ENCODE assay signal across 24 cellular contexts in genomic region chr5:19018822-19019221, GRCh38.
DNase-seq lines count a peak whose midpoint lies in the region; ATAC-seq and TF ChIP-seq lines count a peak whose summit lies in the region.
"Had no signal": no experiment of that assay in that cellular context is flagged by ENCODE, and none has a peak within 500 bp of the region (broad histone marks: within the 10 kb centered on the region; RNA-seq: fewer than 3 reads in every experiment).

No MANE protein-coding gene starts in this region.

- H2BK5ac ChIP-seq in mesendoderm (ENCODE audit: low read length): no peak overlapping the region

- peak overlapping the region; percentile 45 for H2AFZ ChIP-seq in GM23338

- H3K9ac ChIP-seq in mesendoderm (ENCODE audit: low read length): no peak overlapping the region

- no peak overlapping the region for H3K4me3 Mint-ChIP-seq in GM23338
- no peak overlapping the region for H3K4me3 Mint-ChIP-seq in WTC11
- H3K4me3 Mint-ChIP-seq: activated CD8-positive, alpha-beta memory T cell treated with anti-CD3 and anti-CD28 coated beads, Interleukin-2, amount 10 ng/mL, durations not matched to agents 7 days and 5 days; CD4-positive, CD25-positive, alpha-beta regulatory T cell; memory B cell; naive thymus-derived CD8-positive, alpha-beta T cell had no signal

- POLR2A ChIA-PET in WTC11 (lab: Charles Lee): no interaction called here

- WGBS in mesendoderm (ENCODE audit: extremely low coverage, insufficient coverage, low lambda C conversion rate): no CpG with 5 or more reads among the region's 5 CpGs

- H4K8ac ChIP-seq in mesendoderm (ENCODE audit: low read depth, low read length): no peak overlapping the region

- CTCF ChIA-PET in WTC11 (lab: Charles Lee): no interaction called here

- no peak overlapping the region for H3K4me2 ChIP-seq in GM23338
- H3K4me2 ChIP-seq in mesendoderm (ENCODE audit: low read length): no peak overlapping the region

- DNase-seq in GM23338 (ENCODE audit: low spot score): peak; percentile 7
- DNase-seq in NCI-H460 (ENCODE audit: extremely low read depth, low read depth): peak; percentile 90
- DNase-seq in WTC11 (ENCODE audit: low spot score): no peak
- DNase-seq in mesendoderm: peak; percentile 14
- no peak for DNase-seq in NCI-H524 (lab: John Stamatoyannopoulos, UW)
- DNase-seq in amniotic stem cell (lab: John Stamatoyannopoulos, UW): no peak
- DNase-seq: activated CD8-positive, alpha-beta memory T cell treated with anti-CD3 and anti-CD28 coated beads, Interleukin-2, amount 10 ng/mL, durations not matched to agents 7 days and 5 days; CD4-positive, CD25-positive, alpha-beta regulatory T cell; cortex of kidney; DND-41; foreskin keratinocyte; hippocampal formation; naive thymus-derived CD8-positive, alpha-beta T cell; NCI-H1694; stimulated activated CD4-positive, alpha-beta T cell treated with anti-CD3 and anti-CD28 coated beads, Interleukin-2, amount 100 ng/mL, for 24 hours; stimulated activated naive CD4-positive, alpha-beta T cell treated with Interleukin-2 at 50 U/mL for 16 hours; tibial artery had no signal

- H3K9me3 Mint-ChIP-seq in GM23338: no peaks in the 10 kb centered on the region
- H3K9me3 Mint-ChIP-seq in WTC11: no peaks in the 10 kb centered on the region
- H3K9me3 Mint-ChIP-seq: memory B cell had no signal

- H4K20me1 ChIP-seq in GM23338 (replicated peaks; ENCODE audit: insufficient read depth): no peaks in the 10 kb centered on the region

- H3K27ac Mint-ChIP-seq in GM23338: no peak overlapping the region
- H3K27ac Mint-ChIP-seq in WTC11: no peak overlapping the region
- H3K27ac Mint-ChIP-seq: activated CD8-positive, alpha-beta memory T cell treated with anti-CD3 and anti-CD28 coated beads, Interleukin-2, amount 10 ng/mL, durations not matched to agents 7 days and 5 days; activated T-helper 2 cell treated with anti-CD3 and anti-CD28 coated beads, Interferon-gamma antibody, Interleukin-2, Interleukin-4, amounts not matched to agents 10 μg/mL and 5 μg/mL and 100 μg/mL, durations not matched to agents 14 hours and 24 hours and 36 hours; CD4-positive, CD25-positive, alpha-beta regulatory T cell; memory B cell; naive thymus-derived CD8-positive, alpha-beta T cell had no signal

- no peak overlapping the region for H3K23ac ChIP-seq in mesendoderm (ENCODE audit: low read length)

- H3K4me1 Mint-ChIP-seq in GM23338 (peaks cover 6% of the 10 kb centered on the region), WTC11 (peaks cover 10% of the 10 kb centered on the region)
- H3K4me1 Mint-ChIP-seq: activated CD8-positive, alpha-beta memory T cell treated with anti-CD3 and anti-CD28 coated beads, Interleukin-2, amount 10 ng/mL, durations not matched to agents 7 days and 5 days; CD4-positive, CD25-positive, alpha-beta regulatory T cell; memory B cell; naive thymus-derived CD8-positive, alpha-beta T cell had no signal

- H3K79me1 ChIP-seq in mesendoderm (ENCODE audit: low read length): no peaks in the 10 kb centered on the region

- H2BK120ac ChIP-seq in mesendoderm (ENCODE audit: low read depth, low read length): no peak overlapping the region

- TF ChIP-seq CTCF in GM23338 (conservative IDR thresholded peaks at IDR 0.05; ENCODE audit: low read depth in 2 of 2) (no peak), WTC11 (IDR thresholded peaks at IDR 0.05) (no peak)

- H3F3A ChIP-seq in GM23338 (replicated peaks; ENCODE audit: low read depth): no peaks in the 10 kb centered on the region

- H3K36me3 ChIP-seq in GM23338 (ENCODE audit: insufficient read depth) (no peaks in the 10 kb centered on the region), mesendoderm (ENCODE audit: control insufficient read depth, insufficient read depth, low read length) (no peaks in the 10 kb centered on the region)
- H3K36me3 ChIP-seq: SJCRH30, tibial artery had no signal

- no peak overlapping the region for H4K5ac ChIP-seq in mesendoderm (ENCODE audit: low read length)

- H3K36me3 Mint-ChIP-seq in GM23338 (ENCODE audit: low read depth): no peaks in the 10 kb centered on the region
- H3K36me3 Mint-ChIP-seq in WTC11: no peaks in the 10 kb centered on the region
- H3K36me3 Mint-ChIP-seq: activated CD8-positive, alpha-beta memory T cell treated with anti-CD3 and anti-CD28 coated beads, Interleukin-2, amount 10 ng/mL, durations not matched to agents 7 days and 5 days; CD4-positive, CD25-positive, alpha-beta regulatory T cell; memory B cell had no signal

- H3K18ac ChIP-seq in mesendoderm (ENCODE audit: low read length): no peak overlapping the region

- H2AK5ac ChIP-seq in mesendoderm (ENCODE audit: low read length): no peak overlapping the region

- H3K4me3 ChIP-seq in GM23338: no peak overlapping the region
- no peak overlapping the region for H3K4me3 ChIP-seq in mesendoderm (ENCODE audit: low read length)
- H3K4me3 ChIP-seq: SJCRH30, tibial artery had no signal

- ATAC-seq in GM23338 (peak; percentile 41; the same call in 2 of the 3 replicates), WTC11 (peak; percentile 60), GM18517 (IDR thresholded peaks at IDR 0.05; ENCODE audit: unreplicated experiment) (no peak), GM21423 (IDR thresholded peaks at IDR 0.05; ENCODE audit: unreplicated experiment) (no peak)
- ATAC-seq: activated CD4-positive, CD25-positive, alpha-beta regulatory T cell treated with anti-CD3 and anti-CD28 coated beads, Interleukin-2, amount 50 U/mL, for 24 hours; activated CD8-positive, alpha-beta memory T cell treated with anti-CD3 and anti-CD28 coated beads, Interleukin-2, amount 10 ng/mL, durations not matched to agents 7 days and 5 days; foreskin keratinocyte; HepG2; naive thymus-derived CD8-positive, alpha-beta T cell had no signal

- H3K56ac ChIP-seq in mesendoderm (ENCODE audit: low read length): no peak overlapping the region

- H3K4ac ChIP-seq in mesendoderm (ENCODE audit: low read depth, low read length): no peak overlapping the region

- H2BK15ac ChIP-seq in mesendoderm (replicated peaks; ENCODE audit: low read depth): no peak overlapping the region

- no peaks in the 10 kb centered on the region for H3K4me1 ChIP-seq in GM23338 (ENCODE audit: insufficient read depth)
- H3K4me1 ChIP-seq in mesendoderm (ENCODE audit: control insufficient read depth, low read depth, low read length): no peaks in the 10 kb centered on the region
- H3K4me1 ChIP-seq: foreskin keratinocyte, SJCRH30, tibial artery had no signal

- peak overlapping the region; percentile 63; the same call in 1 of the 2 replicates for H3K27ac ChIP-seq in GM23338 (ENCODE audit: low read depth)
- H3K27ac ChIP-seq in mesendoderm (ENCODE audit: low read depth, low read length): no peak overlapping the region
- H3K27ac ChIP-seq: foreskin keratinocyte, SJCRH30, tibial artery had no signal

- H3K27me3 ChIP-seq in GM23338 (ENCODE audit: insufficient read depth) (no peaks in the 10 kb centered on the region), mesendoderm (ENCODE audit: insufficient read depth, low read length, poor library complexity) (no peaks in the 10 kb centered on the region)
- H3K27me3 ChIP-seq: foreskin keratinocyte, SJCRH30, tibial artery had no signal

- no peaks in the 10 kb centered on the region for H3K79me2 ChIP-seq in GM23338 (replicated peaks; ENCODE audit: insufficient read depth)
- no peaks in the 10 kb centered on the region for H3K79me2 ChIP-seq in mesendoderm (ENCODE audit: control insufficient read depth, insufficient read depth, low read length)

- no peaks in the 10 kb centered on the region for H3K27me3 Mint-ChIP-seq in GM23338 (ENCODE audit: insufficient read depth, low read depth, poor library complexity)
- H3K27me3 Mint-ChIP-seq in WTC11 (ENCODE audit: low read depth): no peaks in the 10 kb centered on the region
- H3K27me3 Mint-ChIP-seq: activated CD8-positive, alpha-beta memory T cell treated with anti-CD3 and anti-CD28 coated beads, Interleukin-2, amount 10 ng/mL, durations not matched to agents 7 days and 5 days; CD4-positive, CD25-positive, alpha-beta regulatory T cell; memory B cell; naive thymus-derived CD8-positive, alpha-beta T cell had no signal

- no peaks in the 10 kb centered on the region for H3K9me2 ChIP-seq in GM23338 (ENCODE audit: insufficient read depth)

TF ChIP-seq in GM23338, 12 proteins besides CTCF, POLR2A, EP300 and RAD21 (continues in another document):
- TF ChIP-seq POLR2AphosphoS5 (IDR thresholded peaks at IDR 0.05; ENCODE audit: low read depth): no peak
- no peak for TF ChIP-seq JUNB (IDR thresholded peaks at IDR 0.05; ENCODE audit: unreplicated experiment)
- no peak for TF ChIP-seq CREB1 (CRISPR knock-in tag; IDR thresholded peaks at IDR 0.05; ENCODE audit: low read depth)
- no peak for TF ChIP-seq STAT1 (IDR thresholded peaks at IDR 0.05; ENCODE audit: unreplicated experiment)

TF ChIP-seq in WTC11, 78 proteins besides CTCF, POLR2A, EP300 and RAD21 (continues in another document):
- TF ChIP-seq FOXP1 (CRISPR knock-in tag; IDR thresholded peaks at IDR 0.05; ENCODE audit: borderline replicate concordance): no peak
- TF ChIP-seq MYBL2 (CRISPR knock-in tag; IDR thresholded peaks at IDR 0.05): no peak
- no peak for TF ChIP-seq RELA (CRISPR knock-in tag; IDR thresholded peaks at IDR 0.05; ENCODE audit: borderline replicate concordance)
- TF ChIP-seq NR2C2 (CRISPR knock-in tag; IDR thresholded peaks at IDR 0.05): no peak
- TF ChIP-seq MXD4 (CRISPR knock-in tag; IDR thresholded peaks at IDR 0.05; ENCODE audit: borderline replicate concordance): no peak
- no peak for TF ChIP-seq ZBTB43 (CRISPR knock-in tag; IDR thresholded peaks at IDR 0.05)
- TF ChIP-seq ZNF263 (CRISPR knock-in tag; IDR thresholded peaks at IDR 0.05; ENCODE audit: low read depth): no peak
- no peak for TF ChIP-seq ZBTB21 (CRISPR knock-in tag; IDR thresholded peaks at IDR 0.05; ENCODE audit: borderline replicate concordance)

Comparison
In these comparisons a context has a peak if more than half of its experiments do, and no peak if none do; other contexts are left out.
1. ATAC-seq: peak in GM23338 (single experiment) and WTC11 (single experiment); none in GM18517 (single experiment) and GM21423 (single experiment).
2. DNase-seq: peak in GM23338 (single experiment), NCI-H460 (single experiment) and mesendoderm (single experiment); none in WTC11 (single experiment), NCI-H524 (0 of 2) and amniotic stem cell (single experiment).